In genomic region chr6:130057495-130057894, GRCh38 we compare ENCODE assay signal across 18 cellular contexts. TPM values are rescaled to one million over a fixed set of nuclear protein-coding genes. Genes with fewer than 3 reads are reported as not detected.
DNase-seq lines count a peak whose midpoint lies in the region; ATAC-seq lines count a peak whose summit lies in the region.
"Had no signal": no experiment of that assay in that cellular context is flagged by ENCODE, and none has a peak within 500 bp of the region (broad histone marks: within the 10 kb centered on the region; RNA-seq: fewer than 3 reads in every experiment).

No MANE protein-coding gene starts in this region.

- no peak overlapping the region for H3K4me3 Mint-ChIP-seq in activated CD4-positive, alpha-beta T cell treated with anti-CD3 and anti-CD28 coated beads, Interleukin-2, amount 10 ng/mL, durations not matched to agents 24 days and 14 days
- H3K4me3 Mint-ChIP-seq in activated naive CD8-positive, alpha-beta T cell treated with anti-CD3 and anti-CD28 coated beads, Interleukin-2, amount 10 ng/mL, durations not matched to agents 7 days and 5 days: peak overlapping the region; percentile 56
- H3K4me3 Mint-ChIP-seq in activated naive CD8-positive, alpha-beta T cell treated with anti-CD3 and anti-CD28 coated beads, Interleukin-2, amount 50 U/mL, for 24 hours: no peak overlapping the region
- no peak overlapping the region for H3K4me3 Mint-ChIP-seq in activated T-helper 1 cell treated with anti-CD3 and anti-CD28 coated beads, Interleukin-12 subunit alpha, Interleukin-12 subunit beta, Interleukin-2, Interleukin-4 antibody, amounts not matched to agents 30 ng/mL and 10 ng/mL and 1 ng/mL, durations not matched to agents 14 hours and 24 hours and 36 hours
- no peak overlapping the region for H3K4me3 Mint-ChIP-seq in stimulated activated memory B cell treated with anti-CD40 and anti-IgM and Interleukin-4, amounts not matched to agents 10 μg/mL and 1 μg/mL and 100 μg/mL, for 72 hours
- H3K4me3 Mint-ChIP-seq: IgD-negative memory B cell had no signal

- peaks cover 19% of the 10 kb centered on the region for H3K4me1 Mint-ChIP-seq in activated CD4-positive, alpha-beta T cell treated with anti-CD3 and anti-CD28 coated beads, Interleukin-2, amount 10 ng/mL, durations not matched to agents 24 days and 14 days
- peaks cover 26% of the 10 kb centered on the region for H3K4me1 Mint-ChIP-seq in activated naive CD8-positive, alpha-beta T cell treated with anti-CD3 and anti-CD28 coated beads, Interleukin-2, amount 10 ng/mL, durations not matched to agents 7 days and 5 days
- H3K4me1 Mint-ChIP-seq in activated naive CD8-positive, alpha-beta T cell treated with anti-CD3 and anti-CD28 coated beads, Interleukin-2, amount 50 U/mL, for 24 hours: peaks cover 10% of the 10 kb centered on the region
- H3K4me1 Mint-ChIP-seq in activated T-helper 1 cell treated with anti-CD3 and anti-CD28 coated beads, Interleukin-12 subunit alpha, Interleukin-12 subunit beta, Interleukin-2, Interleukin-4 antibody, amounts not matched to agents 30 ng/mL and 10 ng/mL and 1 ng/mL, durations not matched to agents 14 hours and 24 hours and 36 hours (ENCODE audit: low read depth): peaks cover 29% of the 10 kb centered on the region
- peaks cover 12% of the 10 kb centered on the region for H3K4me1 Mint-ChIP-seq in stimulated activated memory B cell treated with anti-CD40 and anti-IgM and Interleukin-4, amounts not matched to agents 10 μg/mL and 1 μg/mL and 100 μg/mL, for 72 hours

- intact Hi-C loops in activated CD4-positive, alpha-beta T cell treated with anti-CD3 and anti-CD28 coated beads, Interleukin-2, amount 10 ng/mL, durations not matched to agents 24 days and 14 days (cut with micrococcal nuclease): no loop called here
- intact Hi-C loops in activated T-helper 1 cell treated with anti-CD3 and anti-CD28 coated beads, Interleukin-12 subunit alpha, Interleukin-12 subunit beta, Interleukin-2, Interleukin-4 antibody, amounts not matched to agents 30 ng/mL and 10 ng/mL and 1 ng/mL, durations not matched to agents 14 hours and 24 hours and 36 hours (cut with micrococcal nuclease): no loop called here

- no peak for ATAC-seq in activated naive CD8-positive, alpha-beta T cell treated with anti-CD3 and anti-CD28 coated beads, Interleukin-2, amount 10 ng/mL, durations not matched to agents 7 days and 5 days (ENCODE audit: low read depth)
- no peak for ATAC-seq in activated naive CD8-positive, alpha-beta T cell treated with anti-CD3 and anti-CD28 coated beads, Interleukin-2, amount 50 U/mL, for 24 hours
- no peak for ATAC-seq in stimulated activated memory B cell treated with anti-CD40 and anti-IgM and Interleukin-4, amounts not matched to agents 10 μg/mL and 1 μg/mL and 100 μg/mL, for 72 hours
- ATAC-seq: HCT116, Panc1 had no signal

- H3K27ac Mint-ChIP-seq in activated CD4-positive, alpha-beta T cell treated with anti-CD3 and anti-CD28 coated beads, Interleukin-2, amount 10 ng/mL, durations not matched to agents 24 days and 14 days: peak overlapping the region; percentile 50
- H3K27ac Mint-ChIP-seq in activated naive CD8-positive, alpha-beta T cell treated with anti-CD3 and anti-CD28 coated beads, Interleukin-2, amount 10 ng/mL, durations not matched to agents 7 days and 5 days: peak overlapping the region; percentile 84
- no peak overlapping the region for H3K27ac Mint-ChIP-seq in activated naive CD8-positive, alpha-beta T cell treated with anti-CD3 and anti-CD28 coated beads, Interleukin-2, amount 50 U/mL, for 24 hours
- H3K27ac Mint-ChIP-seq in activated T-helper 1 cell treated with anti-CD3 and anti-CD28 coated beads, Interleukin-12 subunit alpha, Interleukin-12 subunit beta, Interleukin-2, Interleukin-4 antibody, amounts not matched to agents 30 ng/mL and 10 ng/mL and 1 ng/mL, durations not matched to agents 14 hours and 24 hours and 36 hours: peak overlapping the region; percentile 22
- H3K27ac Mint-ChIP-seq in stimulated activated memory B cell treated with anti-CD40 and anti-IgM and Interleukin-4, amounts not matched to agents 10 μg/mL and 1 μg/mL and 100 μg/mL, for 72 hours: peak overlapping the region; percentile 31

- no peak for DNase-seq in activated CD4-positive, alpha-beta T cell treated with anti-CD3 and anti-CD28 coated beads, Interleukin-2, amount 10 ng/mL, durations not matched to agents 24 days and 14 days
- no peak for DNase-seq in activated CD4-positive, alpha-beta T cell treated with anti-CD3 and anti-CD28 coated beads for 4 hours
- no peak for DNase-seq in activated naive CD8-positive, alpha-beta T cell treated with anti-CD3 and anti-CD28 coated beads, Interleukin-2, amount 10 ng/mL, durations not matched to agents 7 days and 5 days
- DNase-seq in activated naive CD8-positive, alpha-beta T cell treated with anti-CD3 and anti-CD28 coated beads, Interleukin-2, amount 50 U/mL, for 24 hours: no peak
- no peak for DNase-seq in activated T-helper 1 cell treated with anti-CD3 and anti-CD28 coated beads, Interleukin-12 subunit alpha, Interleukin-12 subunit beta, Interleukin-2, Interleukin-4 antibody, amounts not matched to agents 30 ng/mL and 10 ng/mL and 1 ng/mL, durations not matched to agents 14 hours and 24 hours and 36 hours (ENCODE audit: low spot score)
- DNase-seq in NCI-H526 treated with DMSO at 0.1 percent for 48 hours (lab: John Stamatoyannopoulos, UW) (no peak), OCI-M2 (lab: John Stamatoyannopoulos, UW; ENCODE audit: unreplicated experiment) (no peak)
- DNase-seq: DMS153, DND-41, MM.1S, NCI-H2029 treated with DMSO at 0.1 percent for 48 hours, NCI-H446 treated with DMSO at 0.1 percent for 48 hours, NCI-H526, SHP77 treated with DMSO at 0.1 percent for 48 hours had no signal

- H3K9me3 Mint-ChIP-seq in activated CD4-positive, alpha-beta T cell treated with anti-CD3 and anti-CD28 coated beads, Interleukin-2, amount 10 ng/mL, durations not matched to agents 24 days and 14 days: no peaks in the 10 kb centered on the region
- H3K9me3 Mint-ChIP-seq in activated naive CD8-positive, alpha-beta T cell treated with anti-CD3 and anti-CD28 coated beads, Interleukin-2, amount 10 ng/mL, durations not matched to agents 7 days and 5 days: no peaks in the 10 kb centered on the region
- H3K9me3 Mint-ChIP-seq in activated naive CD8-positive, alpha-beta T cell treated with anti-CD3 and anti-CD28 coated beads, Interleukin-2, amount 50 U/mL, for 24 hours: no peaks in the 10 kb centered on the region
- H3K9me3 Mint-ChIP-seq in activated T-helper 1 cell treated with anti-CD3 and anti-CD28 coated beads, Interleukin-12 subunit alpha, Interleukin-12 subunit beta, Interleukin-2, Interleukin-4 antibody, amounts not matched to agents 30 ng/mL and 10 ng/mL and 1 ng/mL, durations not matched to agents 14 hours and 24 hours and 36 hours: no peaks in the 10 kb centered on the region
- H3K9me3 Mint-ChIP-seq in stimulated activated memory B cell treated with anti-CD40 and anti-IgM and Interleukin-4, amounts not matched to agents 10 μg/mL and 1 μg/mL and 100 μg/mL, for 72 hours: no peaks in the 10 kb centered on the region
- H3K9me3 Mint-ChIP-seq: IgD-negative memory B cell had no signal

- peaks cover 43% of the 10 kb centered on the region for H3K36me3 Mint-ChIP-seq in activated CD4-positive, alpha-beta T cell treated with anti-CD3 and anti-CD28 coated beads, Interleukin-2, amount 10 ng/mL, durations not matched to agents 24 days and 14 days (ENCODE audit: low read depth)
- peaks cover 47% of the 10 kb centered on the region for H3K36me3 Mint-ChIP-seq in activated naive CD8-positive, alpha-beta T cell treated with anti-CD3 and anti-CD28 coated beads, Interleukin-2, amount 10 ng/mL, durations not matched to agents 7 days and 5 days
- H3K36me3 Mint-ChIP-seq in activated naive CD8-positive, alpha-beta T cell treated with anti-CD3 and anti-CD28 coated beads, Interleukin-2, amount 50 U/mL, for 24 hours (ENCODE audit: low read depth): peaks cover 39% of the 10 kb centered on the region
- peaks cover 42% of the 10 kb centered on the region for H3K36me3 Mint-ChIP-seq in activated T-helper 1 cell treated with anti-CD3 and anti-CD28 coated beads, Interleukin-12 subunit alpha, Interleukin-12 subunit beta, Interleukin-2, Interleukin-4 antibody, amounts not matched to agents 30 ng/mL and 10 ng/mL and 1 ng/mL, durations not matched to agents 14 hours and 24 hours and 36 hours (ENCODE audit: low read depth)
- H3K36me3 Mint-ChIP-seq in stimulated activated memory B cell treated with anti-CD40 and anti-IgM and Interleukin-4, amounts not matched to agents 10 μg/mL and 1 μg/mL and 100 μg/mL, for 72 hours: peaks cover 71% of the 10 kb centered on the region

- H3K27me3 Mint-ChIP-seq in activated CD4-positive, alpha-beta T cell treated with anti-CD3 and anti-CD28 coated beads, Interleukin-2, amount 10 ng/mL, durations not matched to agents 24 days and 14 days: no peaks in the 10 kb centered on the region
- no peaks in the 10 kb centered on the region for H3K27me3 Mint-ChIP-seq in activated naive CD8-positive, alpha-beta T cell treated with anti-CD3 and anti-CD28 coated beads, Interleukin-2, amount 10 ng/mL, durations not matched to agents 7 days and 5 days
- H3K27me3 Mint-ChIP-seq in activated naive CD8-positive, alpha-beta T cell treated with anti-CD3 and anti-CD28 coated beads, Interleukin-2, amount 50 U/mL, for 24 hours: no peaks in the 10 kb centered on the region
- peaks cover 1% of the 10 kb centered on the region for H3K27me3 Mint-ChIP-seq in activated T-helper 1 cell treated with anti-CD3 and anti-CD28 coated beads, Interleukin-12 subunit alpha, Interleukin-12 subunit beta, Interleukin-2, Interleukin-4 antibody, amounts not matched to agents 30 ng/mL and 10 ng/mL and 1 ng/mL, durations not matched to agents 14 hours and 24 hours and 36 hours (ENCODE audit: insufficient read depth)
- H3K27me3 Mint-ChIP-seq in stimulated activated memory B cell treated with anti-CD40 and anti-IgM and Interleukin-4, amounts not matched to agents 10 μg/mL and 1 μg/mL and 100 μg/mL, for 72 hours: no peaks in the 10 kb centered on the region
- H3K27me3 Mint-ChIP-seq: IgD-negative memory B cell had no signal

- POLR2A ChIA-PET in activated naive CD8-positive, alpha-beta T cell treated with anti-CD3 and anti-CD28 coated beads, Interleukin-2, amount 10 ng/mL, durations not matched to agents 7 days and 5 days (lab: Charles Lee): interaction anchor here (0.6 kb wide), 1 partner anchor 17 kb away, joined by 3 read pairs; no protein-coding TSS in a partner anchor

RNA-seq across cellular contexts. Expression of gene L3MBTL3, which starts 39.1 kb away (rescaled TPM):
- 5.4 and 8.1 TPM in 2 replicates for total RNA-seq in activated CD4-positive, alpha-beta T cell treated with anti-CD3 and anti-CD28 coated beads, Interleukin-2, amount 10 ng/mL, durations not matched to agents 24 days and 14 days
- total RNA-seq in activated naive CD8-positive, alpha-beta T cell treated with anti-CD3 and anti-CD28 coated beads, Interleukin-2, amount 10 ng/mL, durations not matched to agents 7 days and 5 days: 10 to 100 TPM; 35.5 to 39.7 TPM
- 5.2 and 7.4 TPM in 2 replicates for total RNA-seq in activated T-helper 1 cell treated with anti-CD3 and anti-CD28 coated beads, Interleukin-12 subunit alpha, Interleukin-12 subunit beta, Interleukin-2, Interleukin-4 antibody, amounts not matched to agents 30 ng/mL and 10 ng/mL and 1 ng/mL, durations not matched to agents 14 hours and 24 hours and 36 hours
